In the genomic region with DNA sequence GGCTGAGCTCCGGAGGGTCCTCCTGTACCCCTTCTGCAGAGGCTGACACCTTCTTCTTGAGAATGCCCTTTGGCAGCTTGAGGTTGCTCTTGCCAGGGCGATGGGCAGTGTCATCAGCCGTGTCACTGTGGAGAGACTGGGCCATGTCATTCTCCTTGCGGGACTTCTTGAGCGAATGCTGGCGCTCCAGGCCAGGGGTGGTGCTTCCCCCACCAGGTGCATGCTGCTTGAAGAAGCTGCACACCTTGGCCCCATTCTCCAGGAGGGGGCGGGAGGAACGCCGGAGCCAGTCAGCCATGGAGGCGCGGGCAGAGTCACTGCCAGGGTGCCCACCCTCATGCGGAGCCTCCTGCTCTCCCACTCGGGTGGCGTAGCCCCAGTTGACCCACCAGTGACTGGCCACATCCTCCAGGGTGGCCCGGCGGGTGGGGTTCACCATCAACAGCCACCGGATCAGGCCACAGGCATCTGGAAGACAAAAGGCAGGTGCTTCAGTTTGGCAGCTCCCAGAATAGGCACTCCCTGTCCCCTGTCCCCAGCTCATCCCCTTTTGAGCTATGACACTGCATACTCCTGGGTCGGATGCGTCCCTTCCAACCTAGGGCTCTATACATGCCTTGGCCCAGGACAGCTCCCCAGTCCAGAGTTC, we compare ENCODE assay signal across 1 cellular context.
TF ChIP-seq lines count a peak whose summit lies in the region.

No MANE protein-coding gene starts in this region.

TF ChIP-seq in K562, 482 proteins besides CTCF, POLR2A, EP300 and RAD21:
- TF ChIP-seq MCM7 (IDR thresholded peaks at IDR 0.05), result no peak
- TF ChIP-seq FOXP1 (CRISPR knock-in tag; IDR thresholded peaks at IDR 0.05), result 0 out of 2 replicates have a peak, but pooled peaks have one; percentile 21
TF ChIP-seq in K562: peak in this region for 1.
